ENCODE assay signal across 2 cellular contexts in genomic region chr16:3157229-3158013, GRCh38.
TF ChIP-seq lines count a peak whose summit lies in the region.

No MANE protein-coding gene starts in this region.

TF ChIP-seq in WTC11, 78 proteins besides CTCF, POLR2A, EP300 and RAD21 (continued from another document):
- TF ChIP-seq ATF6 (CRISPR knock-in tag; IDR thresholded peaks at IDR 0.05): no peak
- TF ChIP-seq IRF2 (CRISPR knock-in tag; IDR thresholded peaks at IDR 0.05; ENCODE audit: borderline replicate concordance, low read depth): 0 out of 2 replicates have a peak, but pooled peaks have one; percentile 38
- TF ChIP-seq ETV6 (CRISPR knock-in tag; IDR thresholded peaks at IDR 0.05): peak; percentile 66; the same call in 1 of the 2 replicates
- no peak for TF ChIP-seq ZNF416 (CRISPR knock-in tag; IDR thresholded peaks at IDR 0.05)

TF ChIP-seq in HepG2, 621 proteins besides CTCF, POLR2A, EP300 and RAD21 (continued from another document and continues in another):
- no peak for TF ChIP-seq AFF4 (CRISPR knock-in tag; IDR thresholded peaks at IDR 0.05)
- TF ChIP-seq ZNF276 (CRISPR knock-in tag; IDR thresholded peaks at IDR 0.05; ENCODE audit: low read depth): 0 out of 2 replicates have a peak, but pooled peaks have one; percentile 61
- no peak for TF ChIP-seq ZBTB37 (CRISPR knock-in tag; IDR thresholded peaks at IDR 0.05)
- no peak for TF ChIP-seq DBP (CRISPR knock-in tag; IDR thresholded peaks at IDR 0.05; ENCODE audit: not compliant biosample characterization)
- TF ChIP-seq ZNF121 (CRISPR knock-in tag; IDR thresholded peaks at IDR 0.05): no peak
- peak; percentile 17; the same call in 1 of the 2 replicates for TF ChIP-seq FOXA3 (CRISPR knock-in tag; IDR thresholded peaks at IDR 0.05)
- TF ChIP-seq ARID4A (CRISPR knock-in tag; IDR thresholded peaks at IDR 0.05; ENCODE audit: borderline replicate concordance): peak; percentile 66
- TF ChIP-seq ZNF670 (CRISPR knock-in tag; IDR thresholded peaks at IDR 0.05; ENCODE audit: borderline replicate concordance): 0 out of 2 replicates have a peak, but pooled peaks have one; percentile 23
- TF ChIP-seq ZMYM2 (CRISPR knock-in tag; IDR thresholded peaks at IDR 0.05): 0 out of 2 replicates have a peak, but pooled peaks have one; percentile 52
- peak; percentile 53; the same call in 1 of the 2 replicates for TF ChIP-seq ZGPAT (CRISPR knock-in tag; IDR thresholded peaks at IDR 0.05)
- no peak for TF ChIP-seq ZKSCAN5 (CRISPR knock-in tag; IDR thresholded peaks at IDR 0.05)
- 0 out of 2 replicates have a peak, but pooled peaks have one; percentile 22 for TF ChIP-seq PAXIP1 (CRISPR knock-in tag; conservative IDR thresholded peaks at IDR 0.05)
- TF ChIP-seq ZNF205 (CRISPR knock-in tag; IDR thresholded peaks at IDR 0.05): 0 out of 2 replicates have a peak, but pooled peaks have one; percentile 36
- TF ChIP-seq MAX (IDR thresholded peaks at IDR 0.05): 0 out of 2 replicates have a peak, but pooled peaks have one; percentile 2
- TF ChIP-seq PBX2 (CRISPR knock-in tag; IDR thresholded peaks at IDR 0.05): no peak
- no peak for TF ChIP-seq KDM5A (IDR thresholded peaks at IDR 0.05; ENCODE audit: borderline replicate concordance, low read length)
- no peak for TF ChIP-seq SMYD3 (CRISPR knock-in tag; IDR thresholded peaks at IDR 0.05)
- TF ChIP-seq NR3C1 (CRISPR knock-in tag; IDR thresholded peaks at IDR 0.05): no peak
- TF ChIP-seq ZNF414 (CRISPR knock-in tag; IDR thresholded peaks at IDR 0.05): peak; percentile 73; the same call in 1 of the 2 replicates
- no peak for TF ChIP-seq ZBTB46 (CRISPR knock-in tag; IDR thresholded peaks at IDR 0.05; ENCODE audit: borderline replicate concordance)
- TF ChIP-seq ZBTB25 (CRISPR knock-in tag; IDR thresholded peaks at IDR 0.05): peak; percentile 72
- no peak for TF ChIP-seq KLF13 (CRISPR knock-in tag; IDR thresholded peaks at IDR 0.05)
- TF ChIP-seq ZNF672 (CRISPR knock-in tag; IDR thresholded peaks at IDR 0.05): no peak
- TF ChIP-seq ATAD3A (CRISPR knock-in tag; IDR thresholded peaks at IDR 0.05): no peak
- TF ChIP-seq ZNF510 (CRISPR knock-in tag; IDR thresholded peaks at IDR 0.05; ENCODE audit: low read depth): no peak
- TF ChIP-seq NONO (IDR thresholded peaks at IDR 0.05): no peak
- no peak; the same call in 1 of the 2 replicates for TF ChIP-seq NONO (CRISPR knock-in tag; conservative IDR thresholded peaks at IDR 0.05)
- no peak for TF ChIP-seq SP2 (CRISPR knock-in tag; IDR thresholded peaks at IDR 0.05)
- peak; percentile 63; the same call in 1 of the 2 replicates for TF ChIP-seq CCDC6 (CRISPR knock-in tag; IDR thresholded peaks at IDR 0.05)
